Comparison of ENCODE assay signal across 1 cellular context in the genomic region with DNA sequence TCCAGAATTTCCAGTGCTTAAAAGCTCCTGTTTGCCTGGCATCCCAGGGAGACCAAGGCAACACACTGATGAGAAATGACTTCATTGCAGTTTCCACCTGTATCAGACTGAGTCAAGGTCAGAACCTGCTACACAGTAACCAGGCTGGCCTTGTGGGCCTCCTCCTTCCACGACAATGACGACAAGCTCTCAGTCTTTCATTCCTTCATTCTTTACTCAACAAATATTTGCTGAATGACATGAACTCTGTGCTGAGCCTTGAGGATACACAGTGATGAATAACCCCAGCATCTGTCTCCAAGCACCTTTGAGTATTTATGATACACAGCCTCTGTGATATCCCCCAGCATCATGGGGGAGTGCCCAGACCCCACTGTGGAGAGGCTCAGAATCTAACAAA.
TF ChIP-seq lines count a peak whose summit lies in the region.

No MANE protein-coding gene starts in this region.

TF ChIP-seq in A549, 52 proteins besides CTCF, POLR2A, EP300 and RAD21:
- TF ChIP-seq HDAC2 (IDR thresholded peaks at IDR 0.05) (no peak), ZC3H11A (IDR thresholded peaks at IDR 0.05) (no peak), FOXS1 (CRISPR knock-in tag; IDR thresholded peaks at IDR 0.05) (no peak), KDM5A (IDR thresholded peaks at IDR 0.05) (no peak), MAZ (IDR thresholded peaks at IDR 0.05; ENCODE audit: borderline replicate concordance, low read depth, low read length) (no peak), PHF8 (IDR thresholded peaks at IDR 0.05; ENCODE audit: borderline replicate concordance, low read depth) (no peak), JUNB (IDR thresholded peaks at IDR 0.05) (peak; percentile 92), FOSL2 (IDR thresholded peaks at IDR 0.05) (peak; percentile 76), FOSL2 (CRISPR knock-in tag; IDR thresholded peaks at IDR 0.05) (peak; percentile 90), EHF (CRISPR knock-in tag; IDR thresholded peaks at IDR 0.05) (no peak), CEBPB (IDR thresholded peaks at IDR 0.05) (peak in 1 of 2 experiments; percentile 60; a peak in 2 of 4 replicates), POLR2AphosphoS2 (conservative IDR thresholded peaks at IDR 0.05; ENCODE audit: low read length) (no peak), JUN (IDR thresholded peaks at IDR 0.05) (peak; percentile 63 to 80; a peak in 4 of 5 replicates), HOXB5 (CRISPR knock-in tag; IDR thresholded peaks at IDR 0.05) (no peak), CBX8 (IDR thresholded peaks at IDR 0.05) (no peak), ZSCAN20 (CRISPR knock-in tag; IDR thresholded peaks at IDR 0.05) (no peak), RARB (CRISPR knock-in tag; IDR thresholded peaks at IDR 0.05) (0 out of 2 replicates have a peak, but pooled peaks have one; percentile 81), HEYL (CRISPR knock-in tag; IDR thresholded peaks at IDR 0.05) (no peak), NR3C1 (IDR thresholded peaks at IDR 0.05) (no peak), ESRRA (IDR thresholded peaks at IDR 0.05; ENCODE audit: borderline replicate concordance, low read length) (peak; percentile 76; the same call in 1 of the 2 replicates), CBX2 (IDR thresholded peaks at IDR 0.05; ENCODE audit: borderline replicate concordance, low read depth) (no peak), HOXB13 (CRISPR knock-in tag; IDR thresholded peaks at IDR 0.05; ENCODE audit: low read depth) (no peak), EHMT2 (IDR thresholded peaks at IDR 0.05; ENCODE audit: low read depth) (no peak), SMC3 (IDR thresholded peaks at IDR 0.05) (no peak), CHD4 (IDR thresholded peaks at IDR 0.05; ENCODE audit: borderline replicate concordance) (no peak), BHLHE40 (IDR thresholded peaks at IDR 0.05; ENCODE audit: low read depth, low read length) (no peak), RFX5 (IDR thresholded peaks at IDR 0.05) (no peak), GATA3 (IDR thresholded peaks at IDR 0.05; ENCODE audit: borderline replicate concordance) (peak; percentile 94), MAFK (IDR thresholded peaks at IDR 0.05; ENCODE audit: partially characterized antibody) (peak; percentile 66), KDM1A (IDR thresholded peaks at IDR 0.05; ENCODE audit: low read depth) (no peak)
- TF ChIP-seq, protein P1, sequence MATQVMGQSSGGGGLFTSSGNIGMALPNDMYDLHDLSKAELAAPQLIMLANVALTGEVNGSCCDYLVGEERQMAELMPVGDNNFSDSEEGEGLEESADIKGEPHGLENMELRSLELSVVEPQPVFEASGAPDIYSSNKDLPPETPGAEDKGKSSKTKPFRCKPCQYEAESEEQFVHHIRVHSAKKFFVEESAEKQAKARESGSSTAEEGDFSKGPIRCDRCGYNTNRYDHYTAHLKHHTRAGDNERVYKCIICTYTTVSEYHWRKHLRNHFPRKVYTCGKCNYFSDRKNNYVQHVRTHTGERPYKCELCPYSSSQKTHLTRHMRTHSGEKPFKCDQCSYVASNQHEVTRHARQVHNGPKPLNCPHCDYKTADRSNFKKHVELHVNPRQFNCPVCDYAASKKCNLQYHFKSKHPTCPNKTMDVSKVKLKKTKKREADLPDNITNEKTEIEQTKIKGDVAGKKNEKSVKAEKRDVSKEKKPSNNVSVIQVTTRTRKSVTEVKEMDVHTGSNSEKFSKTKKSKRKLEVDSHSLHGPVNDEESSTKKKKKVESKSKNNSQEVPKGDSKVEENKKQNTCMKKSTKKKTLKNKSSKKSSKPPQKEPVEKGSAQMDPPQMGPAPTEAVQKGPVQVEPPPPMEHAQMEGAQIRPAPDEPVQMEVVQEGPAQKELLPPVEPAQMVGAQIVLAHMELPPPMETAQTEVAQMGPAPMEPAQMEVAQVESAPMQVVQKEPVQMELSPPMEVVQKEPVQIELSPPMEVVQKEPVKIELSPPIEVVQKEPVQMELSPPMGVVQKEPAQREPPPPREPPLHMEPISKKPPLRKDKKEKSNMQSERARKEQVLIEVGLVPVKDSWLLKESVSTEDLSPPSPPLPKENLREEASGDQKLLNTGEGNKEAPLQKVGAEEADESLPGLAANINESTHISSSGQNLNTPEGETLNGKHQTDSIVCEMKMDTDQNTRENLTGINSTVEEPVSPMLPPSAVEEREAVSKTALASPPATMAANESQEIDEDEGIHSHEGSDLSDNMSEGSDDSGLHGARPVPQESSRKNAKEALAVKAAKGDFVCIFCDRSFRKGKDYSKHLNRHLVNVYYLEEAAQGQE (IDR thresholded peaks at IDR 0.05): no peak
- TF ChIP-seq, protein P2, sequence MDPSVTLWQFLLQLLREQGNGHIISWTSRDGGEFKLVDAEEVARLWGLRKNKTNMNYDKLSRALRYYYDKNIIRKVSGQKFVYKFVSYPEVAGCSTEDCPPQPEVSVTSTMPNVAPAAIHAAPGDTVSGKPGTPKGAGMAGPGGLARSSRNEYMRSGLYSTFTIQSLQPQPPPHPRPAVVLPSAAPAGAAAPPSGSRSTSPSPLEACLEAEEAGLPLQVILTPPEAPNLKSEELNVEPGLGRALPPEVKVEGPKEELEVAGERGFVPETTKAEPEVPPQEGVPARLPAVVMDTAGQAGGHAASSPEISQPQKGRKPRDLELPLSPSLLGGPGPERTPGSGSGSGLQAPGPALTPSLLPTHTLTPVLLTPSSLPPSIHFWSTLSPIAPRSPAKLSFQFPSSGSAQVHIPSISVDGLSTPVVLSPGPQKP (IDR thresholded peaks at IDR 0.05; ENCODE audit: low read depth, low read length): no peak
- TF ChIP-seq, protein P3, sequence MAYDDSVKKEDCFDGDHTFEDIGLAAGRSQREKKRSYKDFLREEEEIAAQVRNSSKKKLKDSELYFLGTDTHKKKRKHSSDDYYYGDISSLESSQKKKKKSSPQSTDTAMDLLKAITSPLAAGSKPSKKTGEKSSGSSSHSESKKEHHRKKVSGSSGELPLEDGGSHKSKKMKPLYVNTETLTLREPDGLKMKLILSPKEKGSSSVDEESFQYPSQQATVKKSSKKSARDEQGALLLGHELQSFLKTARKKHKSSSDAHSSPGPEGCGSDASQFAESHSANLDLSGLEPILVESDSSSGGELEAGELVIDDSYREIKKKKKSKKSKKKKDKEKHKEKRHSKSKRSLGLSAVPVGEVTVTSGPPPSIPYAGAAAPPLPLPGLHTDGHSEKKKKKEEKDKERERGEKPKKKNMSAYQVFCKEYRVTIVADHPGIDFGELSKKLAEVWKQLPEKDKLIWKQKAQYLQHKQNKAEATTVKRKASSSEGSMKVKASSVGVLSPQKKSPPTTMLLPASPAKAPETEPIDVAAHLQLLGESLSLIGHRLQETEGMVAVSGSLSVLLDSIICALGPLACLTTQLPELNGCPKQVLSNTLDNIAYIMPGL (CRISPR knock-in tag; IDR thresholded peaks at IDR 0.05; ENCODE audit: borderline replicate concordance): no peak
- TF ChIP-seq, protein P4, sequence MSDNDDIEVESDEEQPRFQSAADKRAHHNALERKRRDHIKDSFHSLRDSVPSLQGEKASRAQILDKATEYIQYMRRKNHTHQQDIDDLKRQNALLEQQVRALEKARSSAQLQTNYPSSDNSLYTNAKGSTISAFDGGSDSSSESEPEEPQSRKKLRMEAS (IDR thresholded peaks at IDR 0.05): peak; percentile 75
- TF ChIP-seq, protein P5, sequence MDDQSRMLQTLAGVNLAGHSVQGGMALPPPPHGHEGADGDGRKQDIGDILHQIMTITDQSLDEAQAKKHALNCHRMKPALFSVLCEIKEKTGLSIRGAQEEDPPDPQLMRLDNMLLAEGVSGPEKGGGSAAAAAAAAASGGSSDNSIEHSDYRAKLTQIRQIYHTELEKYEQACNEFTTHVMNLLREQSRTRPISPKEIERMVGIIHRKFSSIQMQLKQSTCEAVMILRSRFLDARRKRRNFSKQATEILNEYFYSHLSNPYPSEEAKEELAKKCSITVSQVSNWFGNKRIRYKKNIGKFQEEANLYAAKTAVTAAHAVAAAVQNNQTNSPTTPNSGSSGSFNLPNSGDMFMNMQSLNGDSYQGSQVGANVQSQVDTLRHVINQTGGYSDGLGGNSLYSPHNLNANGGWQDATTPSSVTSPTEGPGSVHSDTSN (IDR thresholded peaks at IDR 0.05): peak; percentile 62
- TF ChIP-seq, protein P6, sequence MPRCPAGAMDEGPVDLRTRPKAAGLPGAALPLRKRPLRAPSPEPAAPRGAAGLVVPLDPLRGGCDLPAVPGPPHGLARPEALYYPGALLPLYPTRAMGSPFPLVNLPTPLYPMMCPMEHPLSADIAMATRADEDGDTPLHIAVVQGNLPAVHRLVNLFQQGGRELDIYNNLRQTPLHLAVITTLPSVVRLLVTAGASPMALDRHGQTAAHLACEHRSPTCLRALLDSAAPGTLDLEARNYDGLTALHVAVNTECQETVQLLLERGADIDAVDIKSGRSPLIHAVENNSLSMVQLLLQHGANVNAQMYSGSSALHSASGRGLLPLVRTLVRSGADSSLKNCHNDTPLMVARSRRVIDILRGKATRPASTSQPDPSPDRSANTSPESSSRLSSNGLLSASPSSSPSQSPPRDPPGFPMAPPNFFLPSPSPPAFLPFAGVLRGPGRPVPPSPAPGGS (IDR thresholded peaks at IDR 0.05): peak; percentile 73; the same call in 2 of the 3 replicates
- TF ChIP-seq, protein P7, sequence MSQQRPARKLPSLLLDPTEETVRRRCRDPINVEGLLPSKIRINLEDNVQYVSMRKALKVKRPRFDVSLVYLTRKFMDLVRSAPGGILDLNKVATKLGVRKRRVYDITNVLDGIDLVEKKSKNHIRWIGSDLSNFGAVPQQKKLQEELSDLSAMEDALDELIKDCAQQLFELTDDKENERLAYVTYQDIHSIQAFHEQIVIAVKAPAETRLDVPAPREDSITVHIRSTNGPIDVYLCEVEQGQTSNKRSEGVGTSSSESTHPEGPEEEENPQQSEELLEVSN (IDR thresholded peaks at IDR 0.05; ENCODE audit: borderline replicate concordance, low read depth): no peak
- TF ChIP-seq, protein P8, sequence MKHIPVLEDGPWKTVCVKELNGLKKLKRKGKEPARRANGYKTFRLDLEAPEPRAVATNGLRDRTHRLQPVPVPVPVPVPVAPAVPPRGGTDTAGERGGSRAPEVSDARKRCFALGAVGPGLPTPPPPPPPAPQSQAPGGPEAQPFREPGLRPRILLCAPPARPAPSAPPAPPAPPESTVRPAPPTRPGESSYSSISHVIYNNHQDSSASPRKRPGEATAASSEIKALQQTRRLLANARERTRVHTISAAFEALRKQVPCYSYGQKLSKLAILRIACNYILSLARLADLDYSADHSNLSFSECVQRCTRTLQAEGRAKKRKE (CRISPR knock-in tag; IDR thresholded peaks at IDR 0.05; ENCODE audit: low read depth): no peak
- TF ChIP-seq, protein P9, sequence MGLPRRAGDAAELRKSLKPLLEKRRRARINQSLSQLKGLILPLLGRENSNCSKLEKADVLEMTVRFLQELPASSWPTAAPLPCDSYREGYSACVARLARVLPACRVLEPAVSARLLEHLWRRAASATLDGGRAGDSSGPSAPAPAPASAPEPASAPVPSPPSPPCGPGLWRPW (IDR thresholded peaks at IDR 0.05): 0 out of 2 replicates have a peak, but pooled peaks have one; percentile 6
